In genomic region chr5:32027717-32028321, GRCh38 we compare ENCODE assay signal across 1 cellular context.
TF ChIP-seq lines count a peak whose summit lies in the region.

No MANE protein-coding gene starts in this region.

TF ChIP-seq in GM23338, 12 proteins besides CTCF, POLR2A, EP300 and RAD21 (continued from another document):
- TF ChIP-seq ZNF462 (CRISPR knock-in tag; IDR thresholded peaks at IDR 0.05), result no peak
- no peak for TF ChIP-seq JUNB (IDR thresholded peaks at IDR 0.05; ENCODE audit: unreplicated experiment)
- no peak for TF ChIP-seq ETS1 (IDR thresholded peaks at IDR 0.05)
- no peak for TF ChIP-seq NANOG (IDR thresholded peaks at IDR 0.05; ENCODE audit: borderline replicate concordance)
- no peak for TF ChIP-seq ZNF331 (CRISPR knock-in tag; IDR thresholded peaks at IDR 0.05; ENCODE audit: low read depth)
- no peak for TF ChIP-seq EZH2phosphoT487 (IDR thresholded peaks at IDR 0.05; ENCODE audit: unreplicated experiment)
